ENCODE assay signal across 1 cellular context in the genomic region with DNA sequence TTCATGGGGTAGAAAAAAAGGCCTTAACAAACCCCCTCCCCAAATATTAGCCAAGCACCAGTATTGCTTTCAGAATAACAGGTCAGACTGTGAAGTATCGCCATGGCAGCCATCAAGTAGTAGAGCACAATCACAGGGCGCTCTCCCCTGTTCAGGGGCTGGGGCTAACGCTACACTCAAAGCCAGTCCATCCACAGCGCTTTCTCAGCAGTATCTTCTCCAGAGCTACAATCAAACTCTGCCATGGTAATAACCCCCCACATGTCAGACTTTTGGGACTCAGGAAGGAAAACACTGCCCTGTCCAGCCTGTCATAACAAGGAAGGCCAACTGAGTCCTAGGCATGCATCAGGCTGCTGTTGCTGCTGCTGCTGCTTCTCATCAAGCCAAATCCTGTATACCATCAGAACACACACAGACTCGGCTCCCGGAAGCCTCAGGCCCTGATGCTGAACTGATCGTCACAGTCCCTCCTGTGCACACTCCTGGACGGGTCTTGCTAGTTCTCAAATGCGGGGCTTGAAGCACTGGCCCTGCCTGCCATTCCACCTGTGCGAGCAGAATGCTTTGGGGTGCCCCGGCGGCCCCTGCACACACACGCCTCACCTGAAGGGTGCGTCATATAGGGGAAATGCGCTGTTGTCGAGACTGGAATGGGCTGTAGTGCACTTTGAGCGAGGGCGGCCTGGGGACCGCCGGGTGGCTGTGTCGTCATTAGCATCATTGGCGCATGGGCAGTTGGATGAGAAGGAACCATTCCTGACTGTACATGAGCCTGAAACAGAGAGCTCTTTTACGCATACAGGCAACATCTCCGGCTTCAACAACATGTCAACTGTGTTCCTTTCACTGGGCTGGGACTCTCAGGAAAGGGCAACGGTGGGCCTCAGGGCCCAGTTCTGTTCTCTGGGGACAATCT.
A peak's percentile ranks its signal among the peaks of the same experiment; 100 is the strongest.
TF ChIP-seq lines count a peak whose summit lies in the region.

No MANE protein-coding gene starts in this region.

TF ChIP-seq in K562, 482 proteins besides CTCF, POLR2A, EP300 and RAD21 (continued from another document):
- TF ChIP-seq HDAC8 (tag; IDR thresholded peaks at IDR 0.05) (no peak), POLR2AphosphoS5 (IDR thresholded peaks at IDR 0.05; ENCODE audit: control insufficient read depth, insufficient read depth, low read depth, low read length) (peak; percentile 25; the same call in 1 of the 2 replicates), RFX1 (IDR thresholded peaks at IDR 0.05) (peak; percentile 34; the same call in 1 of the 2 replicates), ZC3H11A (IDR thresholded peaks at IDR 0.05; ENCODE audit: low read depth, low read length) (no peak), NFYB (IDR thresholded peaks at IDR 0.05; ENCODE audit: extremely low read depth, insufficient read length) (no peak), POLR2B (IDR thresholded peaks at IDR 0.05; ENCODE audit: low read depth, partially characterized antibody) (peak; percentile 15), RBM22 (IDR thresholded peaks at IDR 0.05; ENCODE audit: low read depth, low read length, poor library complexity, severe bottlenecking) (peak; percentile 94), RBM14 (IDR thresholded peaks at IDR 0.05; ENCODE audit: borderline replicate concordance, insufficient read depth, low read depth, low read length) (no peak), ESRRA (IDR thresholded peaks at IDR 0.05; ENCODE audit: borderline replicate concordance, low read depth) (no peak), TCF3 (CRISPR knock-in tag; IDR thresholded peaks at IDR 0.05) (0 out of 2 replicates have a peak, but pooled peaks have one; percentile 6), RBM15 (IDR thresholded peaks at IDR 0.05; ENCODE audit: insufficient read depth, low read length) (no peak), ZNF23 (CRISPR knock-in tag; IDR thresholded peaks at IDR 0.05) (no peak), POLR2G (IDR thresholded peaks at IDR 0.05; ENCODE audit: low read depth, low read length) (peak; percentile 81), NCOA4 (IDR thresholded peaks at IDR 0.05; ENCODE audit: partially characterized antibody) (no peak)
- TF ChIP-seq, protein P1, sequence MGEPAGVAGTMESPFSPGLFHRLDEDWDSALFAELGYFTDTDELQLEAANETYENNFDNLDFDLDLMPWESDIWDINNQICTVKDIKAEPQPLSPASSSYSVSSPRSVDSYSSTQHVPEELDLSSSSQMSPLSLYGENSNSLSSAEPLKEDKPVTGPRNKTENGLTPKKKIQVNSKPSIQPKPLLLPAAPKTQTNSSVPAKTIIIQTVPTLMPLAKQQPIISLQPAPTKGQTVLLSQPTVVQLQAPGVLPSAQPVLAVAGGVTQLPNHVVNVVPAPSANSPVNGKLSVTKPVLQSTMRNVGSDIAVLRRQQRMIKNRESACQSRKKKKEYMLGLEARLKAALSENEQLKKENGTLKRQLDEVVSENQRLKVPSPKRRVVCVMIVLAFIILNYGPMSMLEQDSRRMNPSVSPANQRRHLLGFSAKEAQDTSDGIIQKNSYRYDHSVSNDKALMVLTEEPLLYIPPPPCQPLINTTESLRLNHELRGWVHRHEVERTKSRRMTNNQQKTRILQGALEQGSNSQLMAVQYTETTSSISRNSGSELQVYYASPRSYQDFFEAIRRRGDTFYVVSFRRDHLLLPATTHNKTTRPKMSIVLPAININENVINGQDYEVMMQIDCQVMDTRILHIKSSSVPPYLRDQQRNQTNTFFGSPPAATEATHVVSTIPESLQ (CRISPR knock-in tag; IDR thresholded peaks at IDR 0.05): no peak
- TF ChIP-seq, protein P2, sequence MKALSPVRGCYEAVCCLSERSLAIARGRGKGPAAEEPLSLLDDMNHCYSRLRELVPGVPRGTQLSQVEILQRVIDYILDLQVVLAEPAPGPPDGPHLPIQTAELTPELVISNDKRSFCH (CRISPR knock-in tag; IDR thresholded peaks at IDR 0.05): no peak
- TF ChIP-seq, protein P2 (tag; IDR thresholded peaks at IDR 0.05): no peak
